ENCODE assay signal across 24 cellular contexts in the genomic region with DNA sequence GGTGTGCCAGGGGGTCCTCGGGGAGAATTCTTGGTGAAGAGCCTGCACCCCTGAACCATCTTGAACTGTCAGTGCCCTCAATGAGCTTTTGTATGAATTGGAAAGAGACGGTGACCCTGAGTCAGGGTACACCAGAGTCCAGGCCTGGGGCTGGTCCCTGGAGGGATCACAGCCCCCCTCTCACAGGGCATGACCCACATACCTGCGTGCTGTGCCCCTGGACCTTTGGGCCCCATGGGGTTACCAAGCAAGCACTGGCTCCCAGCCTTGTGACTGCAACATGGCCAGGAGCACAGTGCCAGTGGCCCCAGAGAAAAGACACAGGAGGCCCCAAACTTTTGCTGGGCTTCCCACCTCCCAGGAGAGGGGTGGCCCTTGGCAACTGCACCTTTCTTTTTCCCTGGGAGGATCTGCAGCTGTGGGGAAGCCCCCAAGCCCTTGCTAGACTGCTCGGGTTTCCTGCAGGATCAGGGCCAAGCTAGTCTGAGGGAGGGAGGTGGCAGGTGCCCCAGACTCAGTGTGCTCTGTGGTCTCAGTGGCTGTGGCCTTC.
DNase-seq lines count a peak whose midpoint lies in the region; ATAC-seq, FAIRE-seq and TF ChIP-seq lines count a peak whose summit lies in the region.
"Had no signal": no experiment of that assay in that cellular context is flagged by ENCODE, and none has a peak within 500 bp of the region (broad histone marks: within the 10 kb centered on the region; RNA-seq: fewer than 3 reads in every experiment).

No MANE protein-coding gene starts in this region.

- H3K9me3 Mint-ChIP-seq in activated CD8-positive, alpha-beta T cell treated with anti-CD3 and anti-CD28 coated beads, Interleukin-2, amount 10 ng/mL, durations not matched to agents 7 days and 5 days (ENCODE audit: insufficient read depth), result peaks cover 10% of the 10 kb centered on the region
- H3K9me3 Mint-ChIP-seq in activated CD8-positive, alpha-beta T cell treated with anti-CD3 and anti-CD28 coated beads for 36 hours, result peaks cover 9% of the 10 kb centered on the region
- peaks cover 6 to 19% (median 13%) of the 10 kb centered on the region in 11 donors for H3K9me3 Mint-ChIP-seq in naive thymus-derived CD4-positive, alpha-beta T cell
- peaks cover 9 to 10% of the 10 kb centered on the region in 2 donors for H3K9me3 Mint-ChIP-seq in activated T-cell treated with anti-CD3 and anti-CD28 coated beads, Interleukin-2, amount 50 U/mL, for 72 hours

- H3K27me3 Mint-ChIP-seq in activated CD8-positive, alpha-beta T cell treated with anti-CD3 and anti-CD28 coated beads, Interleukin-2, amount 10 ng/mL, durations not matched to agents 7 days and 5 days (ENCODE audit: low read depth), result no peaks in the 10 kb centered on the region
- H3K27me3 Mint-ChIP-seq in activated CD8-positive, alpha-beta T cell treated with anti-CD3 and anti-CD28 coated beads for 36 hours, result no peaks in the 10 kb centered on the region
- H3K27me3 Mint-ChIP-seq in naive thymus-derived CD4-positive, alpha-beta T cell, result peaks cover 0 to 5% (median 0%) of the 10 kb centered on the region in 5 donors
- H3K27me3 Mint-ChIP-seq in activated T-cell treated with anti-CD3 and anti-CD28 coated beads, Interleukin-2, amount 50 U/mL, for 72 hours (ENCODE audit: low read depth), result no peaks in the 10 kb centered on the region
- H3K27me3 Mint-ChIP-seq: CD4-positive, CD25-positive, alpha-beta regulatory T cell had no signal

- no peaks in the 10 kb centered on the region for H3K4me1 ChIP-seq in kidney (ENCODE audit: control insufficient read depth in 1 of 2, insufficient read depth in 1 of 2, low read depth in 1 of 2, low read length in 2 of 2)
- no peaks in the 10 kb centered on the region for H3K4me1 ChIP-seq in spleen
- H3K4me1 ChIP-seq in naive thymus-derived CD4-positive, alpha-beta T cell (ENCODE audit: control insufficient read depth in 2 of 2, insufficient read depth in 2 of 2, low read length in 2 of 2), result no peaks in the 10 kb centered on the region
- H3K4me1 ChIP-seq: BE2C, SJSA1 had no signal

- POLR2A ChIA-PET in activated CD8-positive, alpha-beta T cell treated with anti-CD3 and anti-CD28 coated beads, Interleukin-2, amount 10 ng/mL, durations not matched to agents 7 days and 5 days (lab: Charles Lee), result no interaction called here
- POLR2A ChIA-PET in activated CD8-positive, alpha-beta T cell treated with anti-CD3 and anti-CD28 coated beads for 36 hours (lab: Charles Lee), result no interaction called here
- POLR2A ChIA-PET in naive thymus-derived CD4-positive, alpha-beta T cell (lab: Charles Lee), result no interaction called here

- CTCF ChIA-PET in activated CD8-positive, alpha-beta T cell treated with anti-CD3 and anti-CD28 coated beads, Interleukin-2, amount 10 ng/mL, durations not matched to agents 7 days and 5 days (lab: Charles Lee), result no interaction called here
- CTCF ChIA-PET in activated CD8-positive, alpha-beta T cell treated with anti-CD3 and anti-CD28 coated beads for 36 hours (lab: Charles Lee), result no interaction called here
- CTCF ChIA-PET in naive thymus-derived CD4-positive, alpha-beta T cell (lab: Charles Lee), result no interaction called here

- FAIRE-seq in kidney (lab: Jason Lieb, UNC), result no peak
- FAIRE-seq: D721Med, GM12891 had no signal

- H3K27ac ChIP-seq in kidney (ENCODE audit: low read depth in 2 of 2, low read length in 2 of 2) (no peak overlapping the region), spleen (no peak overlapping the region)
- H3K27ac ChIP-seq in naive thymus-derived CD4-positive, alpha-beta T cell (ENCODE audit: low read depth, low read length), result no peak overlapping the region
- H3K27ac ChIP-seq: 22Rv1, PC-9, SJSA1 had no signal

- ATAC-seq in activated CD8-positive, alpha-beta T cell treated with anti-CD3 and anti-CD28 coated beads, Interleukin-2, amount 10 ng/mL, durations not matched to agents 7 days and 5 days, result no peak
- ATAC-seq in activated CD8-positive, alpha-beta T cell treated with anti-CD3 and anti-CD28 coated beads for 36 hours, result no peak
- ATAC-seq in naive thymus-derived CD4-positive, alpha-beta T cell, result no peak
- no peak for ATAC-seq in activated T-cell treated with anti-CD3 and anti-CD28 coated beads, Interleukin-2, amount 50 U/mL, for 72 hours (replicated peaks in 1 of 2)
- no peak for ATAC-seq in GM21423 (IDR thresholded peaks at IDR 0.05; ENCODE audit: unreplicated experiment)

- DNase-seq in activated CD8-positive, alpha-beta T cell treated with anti-CD3 and anti-CD28 coated beads, Interleukin-2, amount 10 ng/mL, durations not matched to agents 7 days and 5 days, result peak; percentile 7
- DNase-seq in activated CD8-positive, alpha-beta T cell treated with anti-CD3 and anti-CD28 coated beads for 36 hours, result no peak
- DNase-seq in kidney (peak; percentile 41), spleen (peak; percentile 44)
- no peak for DNase-seq in naive thymus-derived CD4-positive, alpha-beta T cell
- no peak for DNase-seq in activated T-cell treated with anti-CD3 and anti-CD28 coated beads, Interleukin-2, amount 50 U/mL, for 72 hours
- DNase-seq: BE2C; CD4-positive, CD25-positive, alpha-beta regulatory T cell; GOT3; HCEC 1CT; Karpas-422; NCI-H1092; NCI-H1417 treated with DMSO at 0.1 percent for 48 hours; NCI-H1694 treated with DMSO at 0.1 percent for 48 hours; NCI-H2081; NCI-H2227 treated with DMSO at 0.1 percent for 48 hours; NCI-H526 treated with DMSO at 0.1 percent for 48 hours; PC-9; Right ventricle myocardium superior had no signal

- H3K9me3 ChIP-seq in kidney (ENCODE audit: control insufficient read depth in 1 of 2, low read length in 2 of 2) (peaks cover 0 to 4% of the 10 kb centered on the region in 2 donors), spleen (peaks cover 0 to 77% (median 33%) of the 10 kb centered on the region in 8 donors)
- peaks cover 0 to 12% (median 0%) of the 10 kb centered on the region in 3 experiments for H3K9me3 ChIP-seq in naive thymus-derived CD4-positive, alpha-beta T cell (ENCODE audit: control insufficient read depth in 2 of 3, low read length in 3 of 3)
- H3K9me3 ChIP-seq: BE2C, SJSA1 had no signal

- H3K4me3 Mint-ChIP-seq in activated CD8-positive, alpha-beta T cell treated with anti-CD3 and anti-CD28 coated beads, Interleukin-2, amount 10 ng/mL, durations not matched to agents 7 days and 5 days, result no peak overlapping the region
- H3K4me3 Mint-ChIP-seq in activated CD8-positive, alpha-beta T cell treated with anti-CD3 and anti-CD28 coated beads for 36 hours, result no peak overlapping the region
- no peak overlapping the region for H3K4me3 Mint-ChIP-seq in naive thymus-derived CD4-positive, alpha-beta T cell
- H3K4me3 Mint-ChIP-seq in activated T-cell treated with anti-CD3 and anti-CD28 coated beads, Interleukin-2, amount 50 U/mL, for 72 hours, result no peak overlapping the region

- H3K27ac Mint-ChIP-seq in activated CD8-positive, alpha-beta T cell treated with anti-CD3 and anti-CD28 coated beads, Interleukin-2, amount 10 ng/mL, durations not matched to agents 7 days and 5 days, result no peak overlapping the region
- no peak overlapping the region for H3K27ac Mint-ChIP-seq in activated CD8-positive, alpha-beta T cell treated with anti-CD3 and anti-CD28 coated beads for 36 hours
- H3K27ac Mint-ChIP-seq in naive thymus-derived CD4-positive, alpha-beta T cell, result no peak overlapping the region
- no peak overlapping the region for H3K27ac Mint-ChIP-seq in activated T-cell treated with anti-CD3 and anti-CD28 coated beads, Interleukin-2, amount 50 U/mL, for 72 hours
- H3K27ac Mint-ChIP-seq: CD4-positive, CD25-positive, alpha-beta regulatory T cell had no signal

- 78 to 89% (median 82%) methylated on average over 3 to 4 of the region's 4 CpGs for WGBS in spleen, 5 donors

- TF ChIP-seq POLR2A in spleen (IDR thresholded peaks at IDR 0.05), result no peak

- H3K36me3 Mint-ChIP-seq in activated CD8-positive, alpha-beta T cell treated with anti-CD3 and anti-CD28 coated beads, Interleukin-2, amount 10 ng/mL, durations not matched to agents 7 days and 5 days (ENCODE audit: low read depth), result no peaks in the 10 kb centered on the region
- no peaks in the 10 kb centered on the region for H3K36me3 Mint-ChIP-seq in activated CD8-positive, alpha-beta T cell treated with anti-CD3 and anti-CD28 coated beads for 36 hours (ENCODE audit: low read depth)
- no peaks in the 10 kb centered on the region for H3K36me3 Mint-ChIP-seq in naive thymus-derived CD4-positive, alpha-beta T cell
- H3K36me3 Mint-ChIP-seq in activated T-cell treated with anti-CD3 and anti-CD28 coated beads, Interleukin-2, amount 50 U/mL, for 72 hours (ENCODE audit: insufficient read depth in 2 of 2), result no peaks in the 10 kb centered on the region
- H3K36me3 Mint-ChIP-seq: CD4-positive, CD25-positive, alpha-beta regulatory T cell had no signal

- no peaks in the 10 kb centered on the region for H3K4me1 Mint-ChIP-seq in activated CD8-positive, alpha-beta T cell treated with anti-CD3 and anti-CD28 coated beads, Interleukin-2, amount 10 ng/mL, durations not matched to agents 7 days and 5 days (ENCODE audit: low read depth)
- no peaks in the 10 kb centered on the region for H3K4me1 Mint-ChIP-seq in activated CD8-positive, alpha-beta T cell treated with anti-CD3 and anti-CD28 coated beads for 36 hours (ENCODE audit: low read depth)
- no peaks in the 10 kb centered on the region for H3K4me1 Mint-ChIP-seq in naive thymus-derived CD4-positive, alpha-beta T cell
- H3K4me1 Mint-ChIP-seq in activated T-cell treated with anti-CD3 and anti-CD28 coated beads, Interleukin-2, amount 50 U/mL, for 72 hours (ENCODE audit: low read depth), result no peaks in the 10 kb centered on the region
- H3K4me1 Mint-ChIP-seq: CD4-positive, CD25-positive, alpha-beta regulatory T cell had no signal

- no peak for TF ChIP-seq CTCF in activated CD8-positive, alpha-beta T cell treated with anti-CD3 and anti-CD28 coated beads for 36 hours (IDR thresholded peaks at IDR 0.05)
- TF ChIP-seq CTCF in kidney (IDR thresholded peaks at IDR 0.05; ENCODE audit: borderline replicate concordance, extremely low read depth, insufficient read depth) (no peak), spleen (IDR thresholded peaks at IDR 0.05 in 8 of 11, conservative IDR thresholded peaks at IDR 0.05 in 3 of 11) (no peak)

- intact Hi-C loops in activated CD8-positive, alpha-beta T cell treated with anti-CD3 and anti-CD28 coated beads for 36 hours (cut with micrococcal nuclease), result no loop called here
- intact Hi-C loops in kidney (cut with DNase I) (no loop called here), spleen (cut with DNase I; ENCODE audit: low total_unique reads) (no loop called here)
- intact Hi-C loops in naive thymus-derived CD4-positive, alpha-beta T cell (cut with micrococcal nuclease), result no loop called here

- H3K27me3 ChIP-seq in spleen (replicated peaks in 1 of 7), result no peaks in the 10 kb centered on the region
- H3K27me3 ChIP-seq in naive thymus-derived CD4-positive, alpha-beta T cell (ENCODE audit: control insufficient read depth in 2 of 2, insufficient read depth in 2 of 2, low read length in 2 of 2), result no peaks in the 10 kb centered on the region
- H3K27me3 ChIP-seq: BE2C, SJSA1 had no signal

- H3K36me3 ChIP-seq in kidney (ENCODE audit: control insufficient read depth in 1 of 2, insufficient read depth in 2 of 2, low read length in 2 of 2) (no peaks in the 10 kb centered on the region), spleen (no peaks in the 10 kb centered on the region)
- no peaks in the 10 kb centered on the region for H3K36me3 ChIP-seq in naive thymus-derived CD4-positive, alpha-beta T cell (ENCODE audit: control insufficient read depth in 2 of 3, insufficient read depth in 3 of 3, low read length in 3 of 3)
- H3K36me3 ChIP-seq: BE2C, SJSA1 had no signal

- no peak overlapping the region for H3K4me3 ChIP-seq in kidney (ENCODE audit: low read length in 2 of 2)
- no peak overlapping the region for H3K4me3 ChIP-seq in spleen
- no peak overlapping the region for H3K4me3 ChIP-seq in naive thymus-derived CD4-positive, alpha-beta T cell (ENCODE audit: low read length)
- H3K4me3 ChIP-seq: PC-9, SJSA1 had no signal

- H3K9ac ChIP-seq in kidney (ENCODE audit: low read length in 2 of 2), result no peak overlapping the region

Comparison
In these comparisons a context has a peak if more than half of its experiments do, and no peak if none do; other contexts are left out.
1. DNase-seq: peak in activated CD8-positive, alpha-beta T cell treated with anti-CD3 and anti-CD28 coated beads, Interleukin-2, amount 10 ng/mL, durations not matched to agents 7 days and 5 days (single experiment), kidney (single experiment) and spleen (single experiment); none in activated CD8-positive, alpha-beta T cell treated with anti-CD3 and anti-CD28 coated beads for 36 hours (single experiment), naive thymus-derived CD4-positive, alpha-beta T cell (0 of 9) and activated T-cell treated with anti-CD3 and anti-CD28 coated beads, Interleukin-2, amount 50 U/mL, for 72 hours (0 of 2).